8 cellular contexts compared by ENCODE assay signal in genomic region chr2:11377915-11378649, GRCh38. TPM values are rescaled to one million over a fixed set of nuclear protein-coding genes. Genes with fewer than 3 reads are reported as not detected.
DNase-seq lines count a peak whose midpoint lies in the region; ATAC-seq and TF ChIP-seq lines count a peak whose summit lies in the region.

No MANE protein-coding gene starts in this region.

- H3K9me3 Mint-ChIP-seq in activated T-cell treated with anti-CD3 and anti-CD28 coated beads, Interleukin-2, amount 50 U/mL, for 72 hours, result no peaks in the 10 kb centered on the region

- no peak overlapping the region for H3K4me3 Mint-ChIP-seq in activated T-cell treated with anti-CD3 and anti-CD28 coated beads, Interleukin-2, amount 50 U/mL, for 72 hours

- no peak overlapping the region for H3K27ac Mint-ChIP-seq in activated T-cell treated with anti-CD3 and anti-CD28 coated beads, Interleukin-2, amount 50 U/mL, for 72 hours

- TF ChIP-seq POLR2A in GM18505 (IDR thresholded peaks at IDR 0.05; ENCODE audit: borderline replicate concordance, extremely low read depth, insufficient read depth, insufficient read length), result no peak

- no peaks in the 10 kb centered on the region for H3K36me3 Mint-ChIP-seq in activated T-cell treated with anti-CD3 and anti-CD28 coated beads, Interleukin-2, amount 50 U/mL, for 72 hours (ENCODE audit: insufficient read depth in 2 of 2)

- DNase-seq in RPMI8226, result peak; percentile 81
- DNase-seq in myocyte (ENCODE audit: low read depth), result peak; percentile 27
- no peak for DNase-seq in activated T-cell treated with anti-CD3 and anti-CD28 coated beads, Interleukin-2, amount 50 U/mL, for 72 hours
- no peak for DNase-seq in 8988T
- no peak for DNase-seq in NCI-H1930 (lab: John Stamatoyannopoulos, UW)
- no peak for DNase-seq in SKM-1 treated with dmso at 0.1 percent for 144 hours (lab: John Stamatoyannopoulos, UW; ENCODE audit: unreplicated experiment)

- ATAC-seq in GM18505 (IDR thresholded peaks at IDR 0.05; ENCODE audit: unreplicated experiment), result peak; percentile 81
- peak; percentile 90 for ATAC-seq in HG02678 (IDR thresholded peaks at IDR 0.05; ENCODE audit: unreplicated experiment)
- ATAC-seq in activated T-cell treated with anti-CD3 and anti-CD28 coated beads, Interleukin-2, amount 50 U/mL, for 72 hours (replicated peaks in 1 of 2), result no peak

- H3K4me1 Mint-ChIP-seq in activated T-cell treated with anti-CD3 and anti-CD28 coated beads, Interleukin-2, amount 50 U/mL, for 72 hours (ENCODE audit: low read depth), result no peaks in the 10 kb centered on the region

- no peaks in the 10 kb centered on the region for H3K27me3 Mint-ChIP-seq in activated T-cell treated with anti-CD3 and anti-CD28 coated beads, Interleukin-2, amount 50 U/mL, for 72 hours (ENCODE audit: low read depth)

RNA-seq across cellular contexts. Expression of gene ROCK2, which starts 33.6 kb away (rescaled TPM):
- 27.2 and 41.1 TPM in 2 replicates for total RNA-seq in myocyte
- polyA plus RNA-seq in myocyte (2012), result 6.8 TPM
- total RNA-seq in activated T-cell treated with anti-CD3 and anti-CD28 coated beads, Interleukin-2, amount 50 U/mL, for 72 hours, result 10 to 100 TPM; 14.7 to 15.3 TPM

Comparison
In these comparisons a context has a peak if more than half of its experiments do, and no peak if none do; other contexts are left out.
1. ATAC-seq: peak in GM18505 (single experiment) and HG02678 (single experiment); none in activated T-cell treated with anti-CD3 and anti-CD28 coated beads, Interleukin-2, amount 50 U/mL, for 72 hours (0 of 2).
2. DNase-seq: peak in RPMI8226 (single experiment) and myocyte (single experiment); none in activated T-cell treated with anti-CD3 and anti-CD28 coated beads, Interleukin-2, amount 50 U/mL, for 72 hours (0 of 2), 8988T (single experiment), NCI-H1930 (0 of 2) and SKM-1 treated with dmso at 0.1 percent for 144 hours (single experiment).